Comparison of ENCODE assay signal across 25 cellular contexts in genomic region chr1:65965597-65965996, GRCh38.
"Had no signal": no experiment of that assay in that cellular context is flagged by ENCODE, and none has a peak within 500 bp of the region (broad histone marks: within the 10 kb centered on the region; RNA-seq: fewer than 3 reads in every experiment).

No MANE protein-coding gene starts in this region.

- FAIRE-seq: bronchial epithelial cell, endothelial cell of umbilical vein, kidney, TTC549 had no signal

- H3K79me2 ChIP-seq: hepatocyte had no signal

- DNase-seq: activated CD4-positive, alpha-beta T cell treated with anti-CD3 and anti-CD28 coated beads for 48 hours; activated CD4-positive, alpha-beta T cell treated with anti-CD3 and anti-CD28 coated beads, Interleukin-2, amount 50 U/mL, for 48 hours; activated CD8-positive, alpha-beta memory T cell treated with anti-CD3 and anti-CD28 coated beads for 24 hours; activated effector memory CD4-positive, alpha-beta T cell treated with anti-CD3 and anti-CD28 coated beads, Interleukin-2, amount 50 U/mL, for 16 hours; activated naive CD4-positive, alpha-beta T cell treated with anti-CD3 and anti-CD28 coated beads, Interleukin-2, amount 50 U/mL, for 16 hours; amniotic stem cell; kidney; mesendoderm; natural killer cell; posterior cingulate gyrus; stimulated activated CD4-positive, alpha-beta T cell treated with anti-CD3 and anti-CD28 coated beads, Interleukin-12 subunit alpha, Interleukin-12 subunit beta, amount 100 ng/mL, for 4 hours; stimulated activated CD4-positive, alpha-beta T cell treated with anti-CD3 and anti-CD28 coated beads, Interleukin-4, amount 100 ng/mL, for 24 hours; T-helper 9 cell; WERI-Rb-1 had no signal

- H3K4me1 ChIP-seq: gastroesophageal sphincter had no signal

- H3K4me2 ChIP-seq: hepatocyte had no signal

- H3K27ac ChIP-seq: coronary artery, gastroesophageal sphincter, hepatocyte, skin epidermis, tibial nerve, WERI-Rb-1 had no signal

- H3K27me3 ChIP-seq: gastroesophageal sphincter, hepatocyte, tibial nerve had no signal

- H3K9me3 ChIP-seq: gastroesophageal sphincter, tibial nerve had no signal

- H2AFZ ChIP-seq: hepatocyte had no signal

- H3K4me3 ChIP-seq: coronary artery, gastroesophageal sphincter, hepatocyte, skin epidermis, tibial nerve had no signal

- ATAC-seq: activated CD4-positive, CD25-positive, alpha-beta regulatory T cell treated with anti-CD3 and anti-CD28 coated beads, Interleukin-2, amount 50 U/mL, for 24 hours; gastroesophageal sphincter; natural killer cell; sciatic nerve; stimulated activated effector memory CD8-positive, alpha-beta T cell treated with anti-CD3 and anti-CD28 coated beads, Interleukin-12 subunit alpha, Interleukin-12 subunit beta, amount 100 ng/mL, for 72 hours had no signal

- H3K36me3 ChIP-seq: gastroesophageal sphincter, tibial nerve, WERI-Rb-1 had no signal
